Comparison of ENCODE assay signal across 28 cellular contexts in the genomic region with DNA sequence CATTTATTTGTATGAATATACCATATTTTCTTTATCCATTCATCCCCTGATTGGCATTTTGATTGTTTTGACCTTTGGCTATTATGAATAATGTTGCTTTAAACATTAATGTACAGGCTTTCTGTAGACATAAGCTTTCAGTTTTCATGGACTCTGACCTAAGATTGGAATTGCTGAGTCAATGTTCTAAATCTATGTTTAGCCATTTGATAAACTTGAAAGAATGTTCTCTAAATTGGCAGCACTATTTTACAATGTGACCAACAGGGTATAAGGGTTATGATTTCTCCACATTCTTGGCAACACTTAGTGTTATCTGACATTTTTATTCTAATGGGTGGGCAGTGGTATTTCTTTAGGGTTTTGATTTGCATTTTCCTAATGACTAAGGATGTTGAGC.
DNase-seq lines count a peak whose midpoint lies in the region; ATAC-seq and TF ChIP-seq lines count a peak whose summit lies in the region.
"Had no signal": no experiment of that assay in that cellular context is flagged by ENCODE, and none has a peak within 500 bp of the region (broad histone marks: within the 10 kb centered on the region; RNA-seq: fewer than 3 reads in every experiment).

No MANE protein-coding gene starts in this region.

- intact Hi-C loops in heart right ventricle (cut with DNase I): no loop called here
- intact Hi-C loops in activated CD8-positive, alpha-beta T cell treated with anti-CD3 and anti-CD28 coated beads for 36 hours (cut with micrococcal nuclease): no loop called here

- no peaks in the 10 kb centered on the region for H3K9me3 ChIP-seq in MM.1S (replicated peaks; ENCODE audit: insufficient read depth, low read length)
- H3K9me3 ChIP-seq in heart right ventricle: peaks cover 0 to 5% (median 0%) of the 10 kb centered on the region in 11 donors
- H3K9me3 ChIP-seq: ascending aorta, esophagus squamous epithelium, HAP-1, neutrophil, tibial nerve had no signal

- no peaks in the 10 kb centered on the region for H3K27me3 ChIP-seq in MM.1S (replicated peaks; ENCODE audit: insufficient read depth, low read length)
- no peaks in the 10 kb centered on the region for H3K27me3 ChIP-seq in heart right ventricle
- H3K27me3 ChIP-seq: ascending aorta, esophagus squamous epithelium, neutrophil, tibial nerve had no signal

- H3K4me1 Mint-ChIP-seq in activated CD8-positive, alpha-beta T cell treated with anti-CD3 and anti-CD28 coated beads for 36 hours (ENCODE audit: low read depth): no peaks in the 10 kb centered on the region
- H3K4me1 Mint-ChIP-seq in type B pancreatic cell (ENCODE audit: unreplicated experiment): peaks cover 6% of the 10 kb centered on the region
- H3K4me1 Mint-ChIP-seq: activated CD4-positive, alpha-beta T cell treated with anti-CD3 and anti-CD28 coated beads for 36 hours; activated T-helper 17 cell treated with anti-CD3 and anti-CD28 coated beads, Interleukin-2, amount 50 U/mL, for 72 hours; central memory CD8-positive, alpha-beta T cell; immature natural killer cell; naive B cell had no signal

- no peak overlapping the region for H3K4me2 ChIP-seq in MM.1S (ENCODE audit: low read depth, low read length)

- no peak overlapping the region for H3K4me3 Mint-ChIP-seq in activated CD8-positive, alpha-beta T cell treated with anti-CD3 and anti-CD28 coated beads for 36 hours
- H3K4me3 Mint-ChIP-seq in type B pancreatic cell: no peak overlapping the region
- H3K4me3 Mint-ChIP-seq: activated CD4-positive, alpha-beta T cell treated with anti-CD3 and anti-CD28 coated beads for 36 hours; activated naive CD8-positive, alpha-beta T cell; activated T-helper 17 cell treated with anti-CD3 and anti-CD28 coated beads, Interleukin-2, amount 50 U/mL, for 72 hours; CD8-positive, alpha-beta memory T cell; central memory CD8-positive, alpha-beta T cell; immature natural killer cell; naive B cell; T-helper 2 cell treated with Interferon-gamma antibody and Interleukin-4, amounts not matched to agents 5 μg/mL and 100 μg/mL, for 36 hours had no signal

- H3K27me3 Mint-ChIP-seq in activated CD8-positive, alpha-beta T cell treated with anti-CD3 and anti-CD28 coated beads for 36 hours: no peaks in the 10 kb centered on the region
- H3K27me3 Mint-ChIP-seq in type B pancreatic cell: no peaks in the 10 kb centered on the region
- H3K27me3 Mint-ChIP-seq: activated CD4-positive, alpha-beta T cell treated with anti-CD3 and anti-CD28 coated beads for 36 hours; activated naive CD8-positive, alpha-beta T cell; activated T-helper 17 cell treated with anti-CD3 and anti-CD28 coated beads, Interleukin-2, amount 50 U/mL, for 72 hours; central memory CD8-positive, alpha-beta T cell; naive B cell had no signal

- no peak for TF ChIP-seq CTCF in MM.1S (IDR thresholded peaks at IDR 0.05; ENCODE audit: low read length)
- TF ChIP-seq CTCF in cardiac fibroblast (IDR thresholded peaks at IDR 0.05; ENCODE audit: low read depth, low read length): no peak
- no peak for TF ChIP-seq CTCF in heart right ventricle (IDR thresholded peaks at IDR 0.05)
- TF ChIP-seq CTCF in retinal pigment epithelial cell (conservative IDR thresholded peaks at IDR 0.05; ENCODE audit: low read depth, low read length): no peak
- TF ChIP-seq CTCF in activated CD8-positive, alpha-beta T cell treated with anti-CD3 and anti-CD28 coated beads for 36 hours (IDR thresholded peaks at IDR 0.05): no peak
- no peak for TF ChIP-seq CTCF in type B pancreatic cell (conservative IDR thresholded peaks at IDR 0.05)

- no peaks in the 10 kb centered on the region for H3K9me3 Mint-ChIP-seq in activated CD8-positive, alpha-beta T cell treated with anti-CD3 and anti-CD28 coated beads for 36 hours
- no peaks in the 10 kb centered on the region for H3K9me3 Mint-ChIP-seq in type B pancreatic cell
- H3K9me3 Mint-ChIP-seq: activated T-helper 17 cell treated with anti-CD3 and anti-CD28 coated beads, Interleukin-2, amount 50 U/mL, for 72 hours; central memory CD8-positive, alpha-beta T cell had no signal

- H3K36me3 ChIP-seq in MM.1S (replicated peaks; ENCODE audit: insufficient read depth, low read length) (no peaks in the 10 kb centered on the region), heart right ventricle (no peaks in the 10 kb centered on the region)
- H3K36me3 ChIP-seq: ascending aorta, esophagus squamous epithelium, HAP-1, neutrophil, tibial nerve had no signal

- no peaks in the 10 kb centered on the region for H3K79me2 ChIP-seq in MM.1S (ENCODE audit: low read length)

- CTCF ChIA-PET in activated CD8-positive, alpha-beta T cell treated with anti-CD3 and anti-CD28 coated beads for 36 hours (lab: Charles Lee): no interaction called here

- H3K36me3 Mint-ChIP-seq in activated CD8-positive, alpha-beta T cell treated with anti-CD3 and anti-CD28 coated beads for 36 hours (ENCODE audit: low read depth): no peaks in the 10 kb centered on the region
- no peaks in the 10 kb centered on the region for H3K36me3 Mint-ChIP-seq in type B pancreatic cell
- H3K36me3 Mint-ChIP-seq: activated naive CD8-positive, alpha-beta T cell; CD8-positive, alpha-beta memory T cell; immature natural killer cell; naive B cell had no signal

- no peaks in the 10 kb centered on the region for H4K20me1 ChIP-seq in MM.1S (ENCODE audit: insufficient read depth, low read length)

- peak in 7 of 8 donors; percentile 67 to 94 (median 80) for ATAC-seq in heart right ventricle
- no peak for ATAC-seq in activated CD8-positive, alpha-beta T cell treated with anti-CD3 and anti-CD28 coated beads for 36 hours
- ATAC-seq: activated CD4-positive, alpha-beta T cell treated with anti-CD3 and anti-CD28 coated beads for 36 hours; activated T-helper 17 cell treated with anti-CD3 and anti-CD28 coated beads, Interleukin-2, amount 50 U/mL, for 72 hours; Panc1 had no signal

- H3K27ac ChIP-seq in MM.1S (ENCODE audit: low read length) (no peak overlapping the region), heart right ventricle (peak overlapping the region in 9 of 10 donors; percentile 35 to 76 (median 59))
- H3K27ac ChIP-seq: ascending aorta, esophagus squamous epithelium, neutrophil had no signal

- H3K9ac ChIP-seq in MM.1S (ENCODE audit: low read length): no peak overlapping the region

- POLR2A ChIA-PET in activated CD8-positive, alpha-beta T cell treated with anti-CD3 and anti-CD28 coated beads for 36 hours (lab: Charles Lee): no interaction called here

- no peak overlapping the region for H3K4me3 ChIP-seq in MM.1S (ENCODE audit: low read length)
- no peak overlapping the region for H3K4me3 ChIP-seq in cardiac fibroblast (replicated peaks in 1 of 2; ENCODE audit: low read depth in 2 of 2, low read length in 2 of 2)
- no peak overlapping the region for H3K4me3 ChIP-seq in heart right ventricle
- no peak overlapping the region for H3K4me3 ChIP-seq in retinal pigment epithelial cell (ENCODE audit: low read length)
- H3K4me3 ChIP-seq: ascending aorta, esophagus squamous epithelium, HAP-1, tibial nerve had no signal

- no peak overlapping the region for H2AFZ ChIP-seq in MM.1S (ENCODE audit: low read length)

- no peak overlapping the region for H3K27ac Mint-ChIP-seq in activated CD8-positive, alpha-beta T cell treated with anti-CD3 and anti-CD28 coated beads for 36 hours
- H3K27ac Mint-ChIP-seq in type B pancreatic cell: no peak overlapping the region
- H3K27ac Mint-ChIP-seq: activated CD4-positive, alpha-beta T cell treated with anti-CD3 and anti-CD28 coated beads for 36 hours; activated naive CD8-positive, alpha-beta T cell; activated T-helper 17 cell treated with anti-CD3 and anti-CD28 coated beads, Interleukin-2, amount 50 U/mL, for 72 hours; CD8-positive, alpha-beta memory T cell; immature natural killer cell; naive B cell; T-helper 2 cell treated with Interferon-gamma antibody and Interleukin-4, amounts not matched to agents 5 μg/mL and 100 μg/mL, for 36 hours had no signal

- no peaks in the 10 kb centered on the region for H3K9me2 ChIP-seq in MM.1S (replicated peaks; ENCODE audit: insufficient read depth, low read length)

- no peaks in the 10 kb centered on the region for H3K4me1 ChIP-seq in MM.1S (ENCODE audit: low read length)
- H3K4me1 ChIP-seq in heart right ventricle: peaks cover 0 to 6% (median 0%) of the 10 kb centered on the region in 9 donors
- H3K4me1 ChIP-seq: ascending aorta, esophagus squamous epithelium, HAP-1 had no signal

- H3F3A ChIP-seq in MM.1S (ENCODE audit: insufficient read depth, low read length): no peaks in the 10 kb centered on the region

- DNase-seq in MM.1S (peak; percentile 10), cardiac fibroblast (ENCODE audit: low read depth in 2 of 2) (peak; percentile 24 to 39), heart right ventricle (no peak), retinal pigment epithelial cell (ENCODE audit: low read depth) (peak; percentile 20), type B pancreatic cell (ENCODE audit: extremely low spot score, unreplicated experiment) (no peak)
- no peak for DNase-seq in activated CD8-positive, alpha-beta T cell treated with anti-CD3 and anti-CD28 coated beads for 36 hours
- no peak for DNase-seq in stimulated activated CD8-positive, alpha-beta memory T cell treated with anti-CD3 and anti-CD28 coated beads, Interleukin-4, amount 100 ng/mL, for 48 hours
- DNase-seq: activated CD4-positive, alpha-beta T cell treated with anti-CD3 and anti-CD28 coated beads for 36 hours; CD8-positive, alpha-beta memory T cell; esophagus squamous epithelium; immature natural killer cell; Kasumi-1; naive B cell; NCI-H1417 treated with DMSO at 0.1 percent for 48 hours; NCI-H2029 treated with DMSO at 0.1 percent for 48 hours; NCI-H526; posterior cingulate gyrus; SIG-M5; stimulated activated CD4-positive, alpha-beta T cell treated with anti-CD3 and anti-CD28 coated beads, Interleukin-4, amount 100 ng/mL, for 24 hours had no signal

Comparison
In these comparisons a context has a peak if more than half of its experiments do, and no peak if none do; other contexts are left out.
1. DNase-seq: peak in MM.1S (single experiment), cardiac fibroblast (2 of 2) and retinal pigment epithelial cell (single experiment); none in heart right ventricle (0 of 2), activated CD8-positive, alpha-beta T cell treated with anti-CD3 and anti-CD28 coated beads for 36 hours (single experiment), stimulated activated CD8-positive, alpha-beta memory T cell treated with anti-CD3 and anti-CD28 coated beads, Interleukin-4, amount 100 ng/mL, for 48 hours (single experiment) and type B pancreatic cell (single experiment).